In the genomic region with DNA sequence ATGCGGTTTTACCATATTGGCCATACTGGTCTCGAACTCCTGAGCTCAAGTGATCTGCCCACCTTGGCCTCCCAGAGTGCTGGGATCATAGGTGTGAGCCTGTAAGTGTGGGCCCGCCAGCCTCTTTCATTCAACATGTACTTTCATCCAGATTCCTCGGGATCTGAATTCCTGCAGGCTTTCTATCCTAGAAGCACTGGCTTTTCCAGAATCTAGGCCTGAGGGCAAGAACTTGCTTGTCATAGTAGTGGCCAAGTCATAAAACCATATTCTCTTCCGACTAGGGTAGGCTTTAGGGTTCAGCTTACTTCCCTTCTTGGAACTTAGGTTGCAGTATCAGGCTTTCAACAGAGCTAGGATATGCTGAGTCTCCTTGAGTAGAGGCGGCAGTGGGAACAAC, we compare ENCODE assay signal across 1 cellular context.
TF ChIP-seq lines count a peak whose summit lies in the region.

No MANE protein-coding gene starts in this region.

TF ChIP-seq in HepG2, 621 proteins besides CTCF, POLR2A, EP300 and RAD21:
- TF ChIP-seq TBP (CRISPR knock-in tag; IDR thresholded peaks at IDR 0.05), result no peak
- no peak for TF ChIP-seq ZNF75D (CRISPR knock-in tag; IDR thresholded peaks at IDR 0.05; ENCODE audit: borderline replicate concordance)
- no peak for TF ChIP-seq AHR (CRISPR knock-in tag; IDR thresholded peaks at IDR 0.05)
- TF ChIP-seq, protein P1, sequence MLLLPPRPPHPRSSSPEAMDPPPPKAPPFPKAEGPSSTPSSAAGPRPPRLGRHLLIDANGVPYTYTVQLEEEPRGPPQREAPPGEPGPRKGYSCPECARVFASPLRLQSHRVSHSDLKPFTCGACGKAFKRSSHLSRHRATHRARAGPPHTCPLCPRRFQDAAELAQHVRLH (CRISPR knock-in tag; IDR thresholded peaks at IDR 0.05; ENCODE audit: borderline replicate concordance, low read depth), result 0 out of 2 replicates have a peak, but pooled peaks have one; percentile 17
- TF ChIP-seq ZNF660 (CRISPR knock-in tag; IDR thresholded peaks at IDR 0.05; ENCODE audit: borderline replicate concordance, low read depth), result no peak
